8 cellular contexts compared by ENCODE assay signal in the genomic region with DNA sequence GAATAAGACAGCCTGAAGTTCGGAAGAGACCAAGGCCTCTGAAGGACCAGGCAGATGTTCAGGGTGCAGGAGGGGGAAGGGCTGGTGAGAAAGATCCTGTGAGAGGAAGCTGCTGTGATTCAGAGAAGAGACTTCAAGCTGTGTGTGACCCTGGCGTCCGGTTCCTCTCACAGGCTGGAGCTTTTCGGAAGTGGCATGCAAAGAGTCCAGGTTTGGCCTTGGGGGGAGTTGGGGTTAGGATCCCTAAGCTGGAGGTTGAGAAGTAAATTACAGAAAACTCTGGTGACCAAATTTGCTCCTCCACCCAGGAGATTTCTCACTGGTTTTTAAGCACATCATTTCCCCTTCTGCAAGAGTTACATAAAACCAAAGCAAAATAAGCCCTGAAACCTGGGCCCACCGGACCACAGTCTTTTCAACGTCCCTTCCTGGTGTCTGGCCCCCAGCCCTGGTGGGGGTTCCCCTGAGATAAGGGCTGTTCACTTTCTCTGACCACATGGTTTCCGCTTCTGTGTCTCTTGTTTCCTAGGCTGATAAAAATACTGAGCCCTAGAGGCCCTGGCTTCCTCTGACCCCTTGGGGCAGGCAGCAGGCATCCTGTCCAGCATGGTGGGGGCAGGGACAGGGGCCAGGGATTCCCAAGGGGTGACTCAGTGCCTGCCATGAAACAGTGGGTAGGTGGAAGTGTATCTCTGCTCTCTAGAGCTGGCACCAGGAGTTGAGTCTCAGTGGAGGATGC. TPM values are rescaled to one million over a fixed set of nuclear protein-coding genes. Genes with fewer than 3 reads are reported as not detected.
A peak's percentile ranks its signal among the peaks of the same experiment; 100 is the strongest.
DNase-seq lines count a peak whose midpoint lies in the region; ATAC-seq and TF ChIP-seq lines count a peak whose summit lies in the region.

No MANE protein-coding gene starts in this region.

- peaks cover 31% of the 10 kb centered on the region for H3K4me1 Mint-ChIP-seq in chondrocyte (ENCODE audit: low read depth)

- peaks cover 22% of the 10 kb centered on the region for H3K36me3 Mint-ChIP-seq in chondrocyte (ENCODE audit: low read depth)

- H3K27me3 Mint-ChIP-seq in chondrocyte (ENCODE audit: low read depth): no peaks in the 10 kb centered on the region

- TF ChIP-seq CTCF in chondrocyte (IDR thresholded peaks at IDR 0.05): no peak

- ATAC-seq in GM19025 (IDR thresholded peaks at IDR 0.05; ENCODE audit: low read depth, unreplicated experiment): peak; percentile 76
- peak; percentile 67 for ATAC-seq in HG03159 (IDR thresholded peaks at IDR 0.05; ENCODE audit: unreplicated experiment)

- H3K4me3 Mint-ChIP-seq in chondrocyte (ENCODE audit: unreplicated experiment): no peak overlapping the region

- H3K27ac Mint-ChIP-seq in chondrocyte (ENCODE audit: unreplicated experiment): peak overlapping the region; percentile 86

- DNase-seq in AG20443 (ENCODE audit: low spot score) (peak; percentile 56), SKM-1 (lab: John Stamatoyannopoulos, UW; ENCODE audit: unreplicated experiment) (peak; percentile 83), chondrocyte (ENCODE audit: low spot score) (peak; percentile 39), lung microvascular endothelial cell (ENCODE audit: low read depth in 2 of 2) (peak; percentile 97 to 99), NCI-H2081 (lab: John Stamatoyannopoulos, UW) (no peak), NCI-H2171 treated with DMSO at 0.1 percent for 48 hours (lab: John Stamatoyannopoulos, UW) (no peak)

- H3K9me3 Mint-ChIP-seq in chondrocyte (ENCODE audit: low read depth): no peaks in the 10 kb centered on the region

RNA-seq across cellular contexts. Expression of a gene that starts 12.0 kb away (rescaled TPM):
- total RNA-seq in chondrocyte: not detected in 3 replicates
- total RNA-seq in lung microvascular endothelial cell: not detected in 2 replicates

RNA-seq across cellular contexts. Expression of a gene that starts 12.7 kb away (rescaled TPM):
- total RNA-seq in chondrocyte (21.2 to 30.1 TPM (median 29.6 TPM) in 3 replicates), lung microvascular endothelial cell (17.9 and 23.0 TPM in 2 replicates)

RNA-seq across cellular contexts. Expression of a gene that starts 13.7 kb away (rescaled TPM):
- total RNA-seq in chondrocyte (2.4 to 4.1 TPM (median 3.0 TPM) in 3 replicates), lung microvascular endothelial cell (0.20 and 0.22 TPM in 2 replicates)

RNA-seq across cellular contexts. Expression of a gene that starts 15.2 kb away (rescaled TPM):
- total RNA-seq in chondrocyte: not detected in 3 replicates
- total RNA-seq in lung microvascular endothelial cell: not detected in 2 replicates

RNA-seq across cellular contexts. Expression of a gene that starts 18.3 kb away (rescaled TPM):
- total RNA-seq in chondrocyte (222 to 230 TPM (median 227 TPM) in 3 replicates), lung microvascular endothelial cell (180 and 306 TPM in 2 replicates)

Comparison
In these comparisons a context has a peak if more than half of its experiments do, and no peak if none do; other contexts are left out.
1. DNase-seq: peak in AG20443 (single experiment), SKM-1 (single experiment), chondrocyte (single experiment) and lung microvascular endothelial cell (2 of 2); none in NCI-H2081 (0 of 2) and NCI-H2171 treated with DMSO at 0.1 percent for 48 hours (single experiment).